ENCODE assay signal across 8 cellular contexts in genomic region chr9:126301985-126302603, GRCh38. TPM values are rescaled to one million over a fixed set of nuclear protein-coding genes. Genes with fewer than 3 reads are reported as not detected.
DNase-seq lines count a peak whose midpoint lies in the region; ATAC-seq, FAIRE-seq and TF ChIP-seq lines count a peak whose summit lies in the region.

No MANE protein-coding gene starts in this region.

- H3K9ac ChIP-seq in MM.1S (ENCODE audit: low read length) (no peak overlapping the region), SK-N-SH (no peak overlapping the region)

- H3K9me3 ChIP-seq in MM.1S (replicated peaks; ENCODE audit: insufficient read depth, low read length): no peaks in the 10 kb centered on the region
- H3K9me3 ChIP-seq in SK-N-SH: no peaks in the 10 kb centered on the region
- no peaks in the 10 kb centered on the region for H3K9me3 ChIP-seq in small intestine (ENCODE audit: control insufficient read depth, low read depth)

- no peak overlapping the region for H3K27ac ChIP-seq in MM.1S (ENCODE audit: low read length)
- no peak overlapping the region for H3K27ac ChIP-seq in SK-N-SH (ENCODE audit: low read depth in 2 of 2, low read length in 1 of 2)
- H3K27ac ChIP-seq in small intestine (ENCODE audit: low read depth in 1 of 2, low read length in 1 of 2): no peak overlapping the region

- no peak overlapping the region for H3K4me2 ChIP-seq in MM.1S (ENCODE audit: low read depth, low read length)
- H3K4me2 ChIP-seq in SK-N-SH: no peak overlapping the region

- no peak for FAIRE-seq in small intestine (lab: Jason Lieb, UNC)

- TF ChIP-seq CTCF in MM.1S (IDR thresholded peaks at IDR 0.05; ENCODE audit: low read length) (peak; percentile 78), SK-N-SH (IDR thresholded peaks at IDR 0.05) (peak; percentile 69), astrocyte of the spinal cord (IDR thresholded peaks at IDR 0.05; ENCODE audit: low read depth, low read length) (peak; percentile 83)

- in situ Hi-C loops in astrocyte of the spinal cord (cut with HindIII; ENCODE audit: low sequenced_read_pairs): no loop called here

- peak; percentile 76 for DNase-seq in ELR (ENCODE audit: low read depth)
- DNase-seq in MM.1S: peak; percentile 73
- peak; percentile 77 for DNase-seq in SK-N-SH
- DNase-seq in astrocyte of the spinal cord (ENCODE audit: low read depth, low spot score): peak; percentile 61
- peak; percentile 70 to 74 for DNase-seq in hippocampal formation (lab: John Stamatoyannopoulos, UW)
- peak; percentile 59 for DNase-seq in small intestine

- POLR2A ChIA-PET in SK-N-SH (lab: Yijun Ruan, JAX): no interaction called here

- H2AFZ ChIP-seq in MM.1S (ENCODE audit: low read length): no peak overlapping the region
- no peak overlapping the region for H2AFZ ChIP-seq in SK-N-SH (ENCODE audit: low read depth)

- H3K4me3 ChIP-seq in MM.1S (ENCODE audit: low read length): no peak overlapping the region
- H3K4me3 ChIP-seq in SK-N-SH (ENCODE audit: low read depth in 2 of 2, low read length in 1 of 2): no peak overlapping the region
- no peak overlapping the region for H3K4me3 ChIP-seq in astrocyte of the spinal cord (ENCODE audit: low read depth, low read length)
- no peak overlapping the region for H3K4me3 ChIP-seq in small intestine (ENCODE audit: low read depth in 1 of 2, low read length in 2 of 2)

- WGBS in SK-N-SH (ENCODE audit: low lambda C conversion rate): 34% methylated on average over 4 of the region's 4 CpGs
- WGBS in small intestine, 3 donors: 14 to 26% (median 22%) methylated on average over 4 of the region's 4 CpGs

- TF ChIP-seq EP300 in SK-N-SH (IDR thresholded peaks at IDR 0.05; ENCODE audit: borderline replicate concordance in 1 of 2, low read depth in 1 of 2, low read length in 1 of 2): no peak

- CTCF ChIA-PET in SK-N-SH (lab: Yijun Ruan, JAX): interaction anchor here (0.7 to 5.2 kb wide), 22 partner anchors 8 to 894 kb away, joined by 3 to 51 read pairs (median 4); no protein-coding TSS in a partner anchor

- H3K36me3 ChIP-seq in MM.1S (replicated peaks; ENCODE audit: insufficient read depth, low read length) (no peaks in the 10 kb centered on the region), SK-N-SH (replicated peaks in 1 of 2; ENCODE audit: control insufficient read depth in 1 of 2, insufficient read depth in 2 of 2, low read length in 1 of 2) (no peaks in the 10 kb centered on the region), small intestine (ENCODE audit: control insufficient read depth in 2 of 2, insufficient read depth in 2 of 2, low read length in 2 of 2) (no peaks in the 10 kb centered on the region)

- no peaks in the 10 kb centered on the region for H3K9me2 ChIP-seq in MM.1S (replicated peaks; ENCODE audit: insufficient read depth, low read length)
- no peaks in the 10 kb centered on the region for H3K9me2 ChIP-seq in SK-N-SH

- ATAC-seq in HG03521 (IDR thresholded peaks at IDR 0.05; ENCODE audit: unreplicated experiment) (no peak), GM19467 (IDR thresholded peaks at IDR 0.05; ENCODE audit: unreplicated experiment) (no peak)

- H3K4me1 ChIP-seq in MM.1S (ENCODE audit: low read length) (no peaks in the 10 kb centered on the region), SK-N-SH (ENCODE audit: control insufficient read depth in 1 of 2, insufficient read depth in 2 of 2, low read depth in 1 of 2, low read length in 1 of 2) (no peaks in the 10 kb centered on the region; a peak in 1 of 4 replicates), small intestine (ENCODE audit: control insufficient read depth in 2 of 2, insufficient read depth in 1 of 2, low read depth in 1 of 2, low read length in 1 of 2) (no peaks in the 10 kb centered on the region)

- H3K79me2 ChIP-seq in MM.1S (ENCODE audit: low read length) (no peaks in the 10 kb centered on the region), SK-N-SH (ENCODE audit: insufficient read depth) (no peaks in the 10 kb centered on the region)

- TF ChIP-seq RAD21 in SK-N-SH (IDR thresholded peaks at IDR 0.05; ENCODE audit: low read length): peak; percentile 73

- H4K20me1 ChIP-seq in MM.1S (ENCODE audit: insufficient read depth, low read length) (no peaks in the 10 kb centered on the region), SK-N-SH (ENCODE audit: insufficient read depth) (no peaks in the 10 kb centered on the region)

- H3F3A ChIP-seq in MM.1S (ENCODE audit: insufficient read depth, low read length): no peaks in the 10 kb centered on the region
- H3F3A ChIP-seq in SK-N-SH (replicated peaks; ENCODE audit: insufficient read depth): no peaks in the 10 kb centered on the region

- H3K27me3 ChIP-seq in MM.1S (replicated peaks; ENCODE audit: insufficient read depth, low read length): no peaks in the 10 kb centered on the region
- H3K27me3 ChIP-seq in SK-N-SH (ENCODE audit: insufficient read depth): no peaks in the 10 kb centered on the region
- no peaks in the 10 kb centered on the region for H3K27me3 ChIP-seq in small intestine (ENCODE audit: control insufficient read depth in 2 of 2, insufficient read depth in 2 of 2, low read length in 2 of 2)

TF ChIP-seq in SK-N-SH, 30 proteins besides CTCF, POLR2A, EP300 and RAD21:
- TF ChIP-seq YY1 (IDR thresholded peaks at IDR 0.05; ENCODE audit: low read depth) (no peak), SMC3 (IDR thresholded peaks at IDR 0.05; ENCODE audit: low read depth, low read length) (peak; percentile 79)

RNA-seq across cellular contexts. Expression of gene MVB12B, which starts 24.5 kb away (rescaled TPM):
- polyA plus RNA-seq in SK-N-SH (2012; rRNA removed): 3.7 and 5.1 TPM in 2 replicates
- polyA plus RNA-seq in SK-N-SH (2012; cell fraction: cytosol; rRNA removed): 4.4 and 6.2 TPM in 2 replicates
- 6.4 and 6.8 TPM in 2 replicates for polyA plus RNA-seq in SK-N-SH (2012; cell fraction: nucleus; rRNA removed)
- 1 to 10 TPM; 1.6 to 4.3 (median 4.1) TPM for polyA plus RNA-seq in small intestine
